Comparison of ENCODE assay signal across 11 cellular contexts in the genomic region with DNA sequence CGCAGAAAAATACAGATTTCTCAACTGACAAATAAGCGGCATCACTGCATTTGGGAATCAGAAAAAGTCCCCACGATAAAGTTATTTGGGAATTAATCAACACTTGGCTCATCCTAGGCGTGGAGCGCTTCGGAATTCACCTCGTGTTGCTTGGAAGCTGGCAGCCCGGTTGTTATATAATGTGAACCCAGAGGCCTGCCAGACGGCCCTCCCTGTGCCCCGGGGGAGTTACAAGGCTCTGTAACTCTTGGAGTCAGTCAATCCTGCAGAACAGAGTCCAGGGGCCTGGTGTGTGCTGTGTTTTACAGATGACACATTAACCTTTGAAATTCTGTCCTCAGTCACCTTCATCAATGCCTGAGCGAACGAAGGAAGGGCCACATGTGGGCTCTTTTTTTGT.
DNase-seq lines count a peak whose midpoint lies in the region; ATAC-seq lines count a peak whose summit lies in the region.
"Had no signal": no experiment of that assay in that cellular context is flagged by ENCODE, and none has a peak within 500 bp of the region (broad histone marks: within the 10 kb centered on the region; RNA-seq: fewer than 3 reads in every experiment).

No MANE protein-coding gene starts in this region.

- H3K27ac ChIP-seq in layer of hippocampus (ENCODE audit: low read depth, low read length): peak overlapping the region; percentile 49
- H3K27ac ChIP-seq: SJSA1 had no signal

- no peak overlapping the region for H3K27ac Mint-ChIP-seq in activated CD8-positive, alpha-beta memory T cell treated with anti-CD3 and anti-CD28 coated beads, Interleukin-2, amount 10 ng/mL, durations not matched to agents 7 days and 5 days
- H3K27ac Mint-ChIP-seq: type B pancreatic cell had no signal

- H3K9me3 Mint-ChIP-seq in activated CD8-positive, alpha-beta memory T cell treated with anti-CD3 and anti-CD28 coated beads, Interleukin-2, amount 10 ng/mL, durations not matched to agents 7 days and 5 days (ENCODE audit: low read depth): no peaks in the 10 kb centered on the region

- H3K36me3 Mint-ChIP-seq in activated CD8-positive, alpha-beta memory T cell treated with anti-CD3 and anti-CD28 coated beads, Interleukin-2, amount 10 ng/mL, durations not matched to agents 7 days and 5 days: peaks cover 8% of the 10 kb centered on the region
- H3K36me3 Mint-ChIP-seq: type B pancreatic cell had no signal

- no peak overlapping the region for H3K4me3 ChIP-seq in skeletal muscle satellite cell (ENCODE audit: low read length)
- H3K4me3 ChIP-seq: adrenal gland, SJSA1 had no signal

- no peak for ATAC-seq in HG02852 (IDR thresholded peaks at IDR 0.05; ENCODE audit: unreplicated experiment)
- ATAC-seq in activated CD8-positive, alpha-beta memory T cell treated with anti-CD3 and anti-CD28 coated beads, Interleukin-2, amount 10 ng/mL, durations not matched to agents 7 days and 5 days: no peak

- H3K4me1 Mint-ChIP-seq in activated CD8-positive, alpha-beta memory T cell treated with anti-CD3 and anti-CD28 coated beads, Interleukin-2, amount 10 ng/mL, durations not matched to agents 7 days and 5 days: peaks cover 65% of the 10 kb centered on the region

- no peaks in the 10 kb centered on the region for H3K27me3 Mint-ChIP-seq in activated CD8-positive, alpha-beta memory T cell treated with anti-CD3 and anti-CD28 coated beads, Interleukin-2, amount 10 ng/mL, durations not matched to agents 7 days and 5 days

- peak overlapping the region; percentile 60 for H3K4me2 ChIP-seq in skeletal muscle satellite cell (ENCODE audit: low read length)

- peaks cover 53% of the 10 kb centered on the region for H3K4me1 ChIP-seq in skeletal muscle satellite cell (ENCODE audit: control insufficient read depth, insufficient read depth, low read length)

- CTCF ChIA-PET in activated CD8-positive, alpha-beta memory T cell treated with anti-CD3 and anti-CD28 coated beads, Interleukin-2, amount 10 ng/mL, durations not matched to agents 7 days and 5 days (lab: Charles Lee): interaction anchor here (0.9 to 3.0 kb wide), 2 partner anchors 13 to 113 kb away, joined by 3 to 15 read pairs; no protein-coding TSS in a partner anchor

- in situ Hi-C loops in G401 (cut with HindIII; ENCODE audit: low sequenced_read_pairs): loop anchor here (10.0 kb wide), 1 partner anchor 187 kb away; no protein-coding TSS in a partner anchor

- H3K36me3 ChIP-seq in skeletal muscle satellite cell (ENCODE audit: insufficient read depth, low read length): no peaks in the 10 kb centered on the region
- H3K36me3 ChIP-seq: adrenal gland, SJSA1 had no signal

- DNase-seq in G401 (ENCODE audit: low spot score) (peak; percentile 67), cerebellum (ENCODE audit: low spot score) (peak; percentile 58), GM19240 (ENCODE audit: insufficient read length, low spot score) (no peak), MV-4-11 (lab: John Stamatoyannopoulos, UW) (no peak)
- DNase-seq in activated CD8-positive, alpha-beta memory T cell treated with anti-CD3 and anti-CD28 coated beads, Interleukin-2, amount 10 ng/mL, durations not matched to agents 7 days and 5 days: no peak

- no peak overlapping the region for H3K4me3 Mint-ChIP-seq in activated CD8-positive, alpha-beta memory T cell treated with anti-CD3 and anti-CD28 coated beads, Interleukin-2, amount 10 ng/mL, durations not matched to agents 7 days and 5 days
- H3K4me3 Mint-ChIP-seq: type B pancreatic cell had no signal

- H3K27me3 ChIP-seq in layer of hippocampus (ENCODE audit: control insufficient read depth, insufficient read depth, low read length) (no peaks in the 10 kb centered on the region), skeletal muscle satellite cell (ENCODE audit: control insufficient read depth, insufficient read depth, low read length) (no peaks in the 10 kb centered on the region)
- H3K27me3 ChIP-seq: adrenal gland had no signal

- no peaks in the 10 kb centered on the region for H3K9me3 ChIP-seq in skeletal muscle satellite cell (replicated peaks; ENCODE audit: low read length)
- H3K9me3 ChIP-seq: adrenal gland, SJSA1 had no signal

- H3K9ac ChIP-seq in skeletal muscle satellite cell (ENCODE audit: low read depth, low read length): peak overlapping the region; percentile 68

Comparison
In these comparisons a context has a peak if more than half of its experiments do, and no peak if none do; other contexts are left out.
1. DNase-seq: peak in G401 (single experiment) and cerebellum (single experiment); none in GM19240 (single experiment), activated CD8-positive, alpha-beta memory T cell treated with anti-CD3 and anti-CD28 coated beads, Interleukin-2, amount 10 ng/mL, durations not matched to agents 7 days and 5 days (single experiment) and MV-4-11 (single experiment).